8 cellular contexts compared by ENCODE assay signal in genomic region chr6:111480988-111481830, GRCh38. TPM values are rescaled to one million over a fixed set of nuclear protein-coding genes. Genes with fewer than 3 reads are reported as not detected.
DNase-seq lines count a peak whose midpoint lies in the region; ATAC-seq and TF ChIP-seq lines count a peak whose summit lies in the region.

No MANE protein-coding gene starts in this region.

- H3K4me3 Mint-ChIP-seq in T-cell, result peak overlapping the region; percentile 86 to 98 (median 97)

- no peaks in the 10 kb centered on the region for H3K36me3 Mint-ChIP-seq in T-cell

- POLR2A ChIA-PET in T-cell (lab: Charles Lee), result interaction anchor here in 1 of 2 donors (0.6 to 0.7 kb wide), 2 partner anchors 13 to 99 kb away, joined by 3 read pairs; no protein-coding TSS in a partner anchor

- peak overlapping the region; percentile 76 to 95 (median 89) for H3K4me3 ChIP-seq in heart right ventricle
- H3K4me3 ChIP-seq in gastrocnemius medialis, result peak overlapping the region; percentile 79 to 96 (median 88)

- H3K36me3 ChIP-seq in heart right ventricle (no peaks in the 10 kb centered on the region), gastrocnemius medialis (no peaks in the 10 kb centered on the region)

- in situ Hi-C loops in gastrocnemius medialis (cut with MboI; ENCODE audit: low sequenced_read_pairs in 4 of 4), result loop anchor here in 1 of 4 donors (10.0 kb wide), 1 partner anchor 124 kb away; the partner anchor contains the start of gene TRAF3IP2

- intact Hi-C loops in heart right ventricle (cut with DNase I), result loop anchor here in 7 of 10 donors (5.0 to 10.0 kb wide), 12 partner anchors 71 to 226 kb away; partner anchors contain the start of gene TRAF3IP2 (in 2 of the 7)
- intact Hi-C loops in left ventricle myocardium superior (cut with micrococcal nuclease), result loop anchor here (10.0 kb wide), 1 partner anchor 64 kb away; no protein-coding TSS in a partner anchor
- intact Hi-C loops in gastrocnemius medialis (cut with DNase I; ENCODE audit: low total_unique reads), result loop anchor here (5.0 to 10.0 kb wide), 3 partner anchors 146 to 606 kb away; partner anchors contain the start of genes AMD1 and FYN

- TF ChIP-seq CTCF in heart right ventricle (IDR thresholded peaks at IDR 0.05) (no peak), gastrocnemius medialis (IDR thresholded peaks at IDR 0.05 in 4 of 5, conservative IDR thresholded peaks at IDR 0.05 in 1 of 5) (no peak), omental fat pad (IDR thresholded peaks at IDR 0.05) (no peak)

- H3K27me3 ChIP-seq in heart right ventricle (no peaks in the 10 kb centered on the region), gastrocnemius medialis (no peaks in the 10 kb centered on the region)

- peak overlapping the region in 9 of 10 donors; percentile 95 to 100 (median 99) for H3K27ac ChIP-seq in heart right ventricle
- peak overlapping the region; percentile 95 to 100 (median 99) for H3K27ac ChIP-seq in gastrocnemius medialis

- H3K4me1 Mint-ChIP-seq in T-cell, result peaks cover 45 to 57% (median 50%) of the 10 kb centered on the region in 3 donors

- CTCF ChIA-PET in T-cell (lab: Charles Lee), result interaction anchor here in 1 of 2 donors (0.9 kb wide), 1 partner anchor 222 kb away, joined by 4 read pairs; a partner anchor contains a TSS

- ATAC-seq in heart right ventricle, result no peak
- no peak for ATAC-seq in left ventricle myocardium superior
- no peak for ATAC-seq in T-cell (replicated peaks in 1 of 4)
- no peak for ATAC-seq in gastrocnemius medialis
- no peak for ATAC-seq in GM19395 (IDR thresholded peaks at IDR 0.05; ENCODE audit: unreplicated experiment)
- ATAC-seq in omental fat pad (ENCODE audit: low FRiP score), result no peak

- H3K9me3 Mint-ChIP-seq in T-cell, result no peaks in the 10 kb centered on the region

- DNase-seq in heart right ventricle, result no peak
- DNase-seq in left ventricle myocardium superior, result no peak
- no peak for DNase-seq in T-cell
- DNase-seq in fibroblast of peridontal ligament (ENCODE audit: extremely low read depth), result peak; percentile 53
- DNase-seq in gastrocnemius medialis, result no peak
- no peak for DNase-seq in omental fat pad (ENCODE audit: low spot score)
- DNase-seq in A172 (ENCODE audit: low spot score), result no peak

- H3K27ac Mint-ChIP-seq in T-cell, result peak overlapping the region; percentile 6 to 94

- H3K4me1 ChIP-seq in heart right ventricle (peaks cover 0 to 68% (median 54%) of the 10 kb centered on the region in 9 donors), gastrocnemius medialis (peaks cover 58 to 59% of the 10 kb centered on the region in 2 donors)

- H3K27me3 Mint-ChIP-seq in T-cell, result no peaks in the 10 kb centered on the region

- TF ChIP-seq POLR2A in gastrocnemius medialis (IDR thresholded peaks at IDR 0.05), result no peak

- H3K9me3 ChIP-seq in heart right ventricle (no peaks in the 10 kb centered on the region), gastrocnemius medialis (no peaks in the 10 kb centered on the region)

- 41 to 48% methylated on average over 6 of the region's 6 CpGs for WGBS in heart right ventricle, 2 donors

RNA-seq across cellular contexts. Expression of gene REV3L, which starts 1.8 kb away (rescaled TPM):
- total RNA-seq in heart right ventricle (10 to 100 TPM; 11.5 to 23.9 (median 13.9) TPM), left ventricle myocardium superior (12.8 TPM), T-cell (10 to 100 TPM; 18.0 to 27.6 (median 22.1) TPM), gastrocnemius medialis (10 to 100 TPM; 25.9 to 79.1 (median 49.0) TPM), omental fat pad (100 to 1,000 TPM in 1 of 4 donors, 10 to 100 TPM in 3; 55.5 to 111 (median 63.2) TPM)
- polyA plus RNA-seq in heart right ventricle, result 10 to 100 TPM in 1 of 2 donors, 1 to 10 TPM in 1; 5.6 to 25.8 TPM
- total RNA-seq in A172 (2014; rRNA removed; shearing (Covaris generic)), result 14.9 and 15.3 TPM in 2 replicates
